1 cellular context compared by ENCODE assay signal in the genomic region with DNA sequence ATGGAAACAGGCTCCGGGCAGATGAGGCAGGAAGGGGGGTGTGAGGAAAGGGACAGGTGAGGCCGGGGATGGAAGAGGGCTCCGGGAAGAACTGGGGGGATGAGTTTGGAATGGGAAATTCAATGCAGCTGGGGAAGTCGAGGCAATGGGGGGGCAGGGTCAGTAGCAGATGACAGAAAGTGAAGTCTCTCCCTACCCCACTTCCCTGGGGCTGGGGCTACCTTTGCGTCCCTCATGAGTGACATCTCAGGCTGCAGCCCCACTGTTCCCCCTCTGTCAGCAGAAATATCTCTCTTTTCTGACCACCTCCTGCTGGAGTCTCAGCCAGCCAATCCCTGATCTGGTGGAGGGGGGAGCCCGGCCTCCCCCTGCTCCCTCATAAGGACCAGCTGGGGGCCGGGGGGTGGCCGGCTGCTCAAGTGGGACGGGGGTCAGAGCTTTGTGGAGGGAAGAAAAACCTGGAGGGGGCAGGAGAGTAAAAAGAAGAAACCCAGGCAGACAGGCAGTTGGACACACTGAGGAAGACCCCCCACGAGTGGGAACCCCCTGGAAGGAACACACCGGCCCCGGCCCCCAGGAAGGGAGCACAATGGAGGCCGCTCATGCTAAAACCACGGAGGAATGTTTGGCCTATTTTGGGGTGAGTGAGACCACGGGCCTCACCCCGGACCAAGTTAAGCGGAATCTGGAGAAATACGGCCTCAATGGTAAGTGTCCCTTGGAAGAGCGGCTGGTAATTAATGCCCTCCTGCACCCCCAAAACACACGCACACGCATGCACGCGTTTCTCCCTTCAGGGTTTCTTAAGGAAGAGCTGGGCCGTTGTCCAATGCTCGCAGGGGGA.
A peak's percentile ranks its signal among the peaks of the same experiment; 100 is the strongest.
TF ChIP-seq lines count a peak whose summit lies in the region.

Gene ATP2A1 (plus strand): TSS at position 406 of the 844 bp plus-strand sequence. CDS start 184 bp downstream, at position 590.

TF ChIP-seq in HepG2, 621 proteins besides CTCF, POLR2A, EP300 and RAD21 (continued from another document):
- TF ChIP-seq MAFK (conservative IDR thresholded peaks at IDR 0.05 in 1 of 2, IDR thresholded peaks at IDR 0.05 in 1 of 2; ENCODE audit: low read length in 2 of 2), result peak; percentile 20 to 30; a peak in 2 of 4 replicates
